In genomic region chr17:57899391-57899790, GRCh38 we compare ENCODE assay signal across 10 cellular contexts. TPM values are rescaled to one million over a fixed set of nuclear protein-coding genes. Genes with fewer than 3 reads are reported as not detected.
DNase-seq lines count a peak whose midpoint lies in the region; ATAC-seq and TF ChIP-seq lines count a peak whose summit lies in the region.
"Had no signal": no experiment of that assay in that cellular context is flagged by ENCODE, and none has a peak within 500 bp of the region (broad histone marks: within the 10 kb centered on the region; RNA-seq: fewer than 3 reads in every experiment).

No MANE protein-coding gene starts in this region.

- TF ChIP-seq POLR2A in thyroid gland (IDR thresholded peaks at IDR 0.05), result no peak

- intact Hi-C loops in left colon (cut with DNase I, micrococcal nuclease) (loop anchor here in 1 of 2 donors (10.0 kb wide), 1 partner anchor 85 kb away; the partner anchor contains the start of gene VEZF1), thyroid gland (cut with DNase I) (no loop called here)

- peaks cover 71 to 84% of the 10 kb centered on the region in 2 donors for H3K4me1 ChIP-seq in thyroid gland

- no peaks in the 10 kb centered on the region for H3K36me3 Mint-ChIP-seq in brain

- TF ChIP-seq CTCF in brain (conservative IDR thresholded peaks at IDR 0.05) (no peak), thyroid gland (IDR thresholded peaks at IDR 0.05) (no peak)

- no peak overlapping the region for H3K4me3 ChIP-seq in thyroid gland (replicated peaks in 1 of 3)

- H3K27me3 ChIP-seq in thyroid gland, result no peaks in the 10 kb centered on the region

- H3K4me3 Mint-ChIP-seq in brain, result peak overlapping the region; percentile 0 to 43 (median 18)
- H3K4me3 Mint-ChIP-seq: activated naive CD8-positive, alpha-beta T cell treated with anti-CD3 and anti-CD28 coated beads, Interleukin-2, amount 50 U/mL, for 24 hours had no signal

- H3K4me1 Mint-ChIP-seq in brain, result peaks cover 92% of the 10 kb centered on the region

- WGBS in thyroid gland, 2 donors, result 42 to 43% methylated on average over 5 to 7 of the region's 8 CpGs

- no peaks in the 10 kb centered on the region for H3K9me3 ChIP-seq in thyroid gland

- ATAC-seq in left colon (peak; percentile 7), HG02885 (IDR thresholded peaks at IDR 0.05; ENCODE audit: poor library complexity, unreplicated experiment) (no peak)
- ATAC-seq: activated naive CD8-positive, alpha-beta T cell treated with anti-CD3 and anti-CD28 coated beads, Interleukin-2, amount 50 U/mL, for 24 hours had no signal

- peak overlapping the region; percentile 90 to 95 (median 92) for H3K27ac ChIP-seq in thyroid gland

- H3K27me3 Mint-ChIP-seq in brain, result no peaks in the 10 kb centered on the region

- peak overlapping the region; percentile 87 to 95 (median 90) for H3K27ac Mint-ChIP-seq in brain
- H3K27ac Mint-ChIP-seq: activated naive CD8-positive, alpha-beta T cell treated with anti-CD3 and anti-CD28 coated beads, Interleukin-2, amount 50 U/mL, for 24 hours had no signal

- DNase-seq in DMS 273 (lab: John Stamatoyannopoulos, UW; ENCODE audit: unreplicated experiment) (peak; percentile 69), DMS 273 treated with DMSO at 0.1 percent for 48 hours (lab: John Stamatoyannopoulos, UW) (no peak), left colon (no peak), thyroid gland (peak in 1 of 2 donors; percentile 33), C1 segment of cervical spinal cord (lab: John Stamatoyannopoulos, UW) (no peak), NCI-H1105 treated with DMSO at 0.1 percent for 48 hours (lab: John Stamatoyannopoulos, UW) (no peak)
- DNase-seq: activated naive CD8-positive, alpha-beta T cell treated with anti-CD3 and anti-CD28 coated beads, Interleukin-2, amount 50 U/mL, for 24 hours; MM.1S had no signal

- H3K9me3 Mint-ChIP-seq in brain, result no peaks in the 10 kb centered on the region
- H3K9me3 Mint-ChIP-seq: activated naive CD8-positive, alpha-beta T cell treated with anti-CD3 and anti-CD28 coated beads, Interleukin-2, amount 50 U/mL, for 24 hours had no signal

- H3K36me3 ChIP-seq in thyroid gland, result no peaks in the 10 kb centered on the region

RNA-seq across cellular contexts. Expression of gene MRPS23, which starts 49.5 kb away (rescaled TPM):
- polyA plus RNA-seq in brain (ENCODE audit: insufficient read depth, low read depth, low replicate concordance), result 58.5 TPM
- total RNA-seq in left colon (10 to 100 TPM; 18.0 to 21.3 TPM), thyroid gland (10 to 100 TPM; 23.6 to 44.3 (median 34.8) TPM)

RNA-seq across cellular contexts. Expression of gene CUEDC1, which starts 55.8 kb away (rescaled TPM):
- polyA plus RNA-seq in brain (ENCODE audit: insufficient read depth, low read depth, low replicate concordance), result 97.8 TPM
- total RNA-seq in left colon (10 to 100 TPM; 16.5 to 29.6 TPM), thyroid gland (10 to 100 TPM; 25.6 to 32.3 (median 29.9) TPM)
